In the genomic region with DNA sequence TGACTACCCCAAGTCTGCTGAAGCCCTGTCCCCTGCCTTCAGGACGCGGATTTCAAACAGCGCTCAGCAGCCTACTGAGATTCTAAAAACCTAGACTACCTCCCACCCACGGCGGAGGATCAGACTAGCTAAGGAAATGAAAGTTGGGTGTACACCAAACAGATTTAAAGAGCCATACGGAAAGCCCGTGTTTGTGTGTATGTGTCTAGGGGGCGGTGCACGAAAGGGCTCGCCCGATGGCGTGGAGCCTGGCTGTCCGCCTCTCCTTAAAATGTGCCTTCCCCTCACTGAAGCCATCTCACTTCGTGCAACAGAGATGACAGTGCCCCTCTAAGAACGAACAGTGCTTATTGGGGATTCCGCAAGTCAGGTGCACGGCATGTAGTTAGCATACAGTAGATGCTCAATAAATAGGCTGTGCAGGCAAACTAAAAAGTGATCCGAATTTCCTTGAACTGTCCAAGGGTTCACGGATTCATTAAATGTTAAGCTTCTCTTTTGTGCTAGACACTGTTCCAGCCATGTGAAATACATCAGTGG, we compare ENCODE assay signal across 8 cellular contexts. TPM values are rescaled to one million over a fixed set of nuclear protein-coding genes. Genes with fewer than 3 reads are reported as not detected.
DNase-seq lines count a peak whose midpoint lies in the region; ATAC-seq and TF ChIP-seq lines count a peak whose summit lies in the region.

No MANE protein-coding gene starts in this region.

- H3K4me3 ChIP-seq in dorsolateral prefrontal cortex: peak overlapping the region; percentile 54 to 100 (median 84)

- TF ChIP-seq CTCF in GM13976 (IDR thresholded peaks at IDR 0.05; ENCODE audit: borderline replicate concordance, control extremely low read depth, extremely low read depth, insufficient read depth, missing control alignments): no peak
- TF ChIP-seq CTCF in RWPE1 (conservative IDR thresholded peaks at IDR 0.05; ENCODE audit: low read depth): no peak
- no peak for TF ChIP-seq CTCF in dorsolateral prefrontal cortex (IDR thresholded peaks at IDR 0.05 in 54 of 56, conservative IDR thresholded peaks at IDR 0.05 in 2 of 56; ENCODE audit: low read depth in 1 of 56, partially characterized antibody in 56 of 56)

- CTCF ChIA-PET in RWPE1 (lab: Yijun Ruan, JAX): interaction anchor here (0.7 to 0.8 kb wide), 2 partner anchors 8 to 26 kb away, joined by 3 to 4 read pairs; no protein-coding TSS in a partner anchor

- H3K27ac Mint-ChIP-seq in naive thymus-derived CD8-positive, alpha-beta T cell: peak overlapping the region; percentile 99 to 100 (median 99)

- no peaks in the 10 kb centered on the region for H3K9me3 Mint-ChIP-seq in naive thymus-derived CD8-positive, alpha-beta T cell

- peak overlapping the region; percentile 91 to 100 (median 100) for H3K4me3 Mint-ChIP-seq in naive thymus-derived CD8-positive, alpha-beta T cell

- H3K4me1 Mint-ChIP-seq in naive thymus-derived CD8-positive, alpha-beta T cell: peaks cover 34 to 78% (median 73%) of the 10 kb centered on the region in 4 donors

- ATAC-seq in naive thymus-derived CD8-positive, alpha-beta T cell: no peak
- no peak for ATAC-seq in GM21381 (IDR thresholded peaks at IDR 0.05; ENCODE audit: unreplicated experiment)

- DNase-seq in GM13976 (ENCODE audit: low spot score): peak; percentile 66
- DNase-seq in RWPE1 (ENCODE audit: low spot score): no peak
- DNase-seq in dorsolateral prefrontal cortex: no peak
- peak in 4 of 10 donors; percentile 19 to 39 (median 30) for DNase-seq in naive thymus-derived CD8-positive, alpha-beta T cell
- DNase-seq in NCI-H524 (lab: John Stamatoyannopoulos, UW): no peak
- DNase-seq in NCI-H748 treated with DMSO at 0.1 percent for 48 hours (lab: John Stamatoyannopoulos, UW): no peak
- DNase-seq in NCI-H187 treated with DMSO at 0.1 percent for 48 hours (lab: John Stamatoyannopoulos, UW): no peak

- H3K36me3 Mint-ChIP-seq in naive thymus-derived CD8-positive, alpha-beta T cell: peaks cover 7 to 43% (median 12%) of the 10 kb centered on the region in 3 donors

- no peaks in the 10 kb centered on the region for H3K27me3 Mint-ChIP-seq in naive thymus-derived CD8-positive, alpha-beta T cell

- in situ Hi-C loops in GM13976 (cut with MboI; ENCODE audit: low sequenced_read_pairs, unreplicated experiment): no loop called here

- POLR2A ChIA-PET in RWPE1 (lab: Yijun Ruan, JAX; ENCODE audit: low non-redundant PET): interaction anchor here (1.8 kb wide), 1 partner anchor 22 kb away, joined by 4 read pairs; the partner anchor contains the start of gene CNOT3
- POLR2A ChIA-PET in naive thymus-derived CD8-positive, alpha-beta T cell (lab: Charles Lee): interaction anchor here (0.7 to 7.6 kb wide), 19 partner anchors 8 to 290 kb away, joined by 3 to 129 read pairs (median 6); partner anchors contain the start of genes CNOT3, LENG8, MBOAT7 and NDUFA3

- intact Hi-C loops in dorsolateral prefrontal cortex (cut with DNase I): loop anchor here in 1 of 2 donors (1.0 to 2.0 kb wide), 2 partner anchors 20 to 44 kb away; partner anchors contain the start of genes PRPF31 and TFPT

- H3K27ac ChIP-seq in RWPE1: peak overlapping the region; percentile 97
- H3K27ac ChIP-seq in dorsolateral prefrontal cortex: peak overlapping the region; percentile 88 to 100 (median 98)

- no peaks in the 10 kb centered on the region for H3K27me3 ChIP-seq in dorsolateral prefrontal cortex

RNA-seq across cellular contexts. Expression of gene LENG1, which starts 0.6 kb away (rescaled TPM):
- total RNA-seq in dorsolateral prefrontal cortex: 1 to 10 TPM; 4.0 to 8.9 (median 6.2) TPM
- 10 to 100 TPM; 18.5 to 20.5 TPM for total RNA-seq in naive thymus-derived CD8-positive, alpha-beta T cell
- polyA plus RNA-seq in naive thymus-derived CD8-positive, alpha-beta T cell: 10 to 100 TPM in 1 of 3 donors, 1 to 10 TPM in 2; 7.7 to 13.9 (median 9.3) TPM

RNA-seq across cellular contexts. Expression of gene TMC4, which starts 14.1 kb away (rescaled TPM):
- 1 to 10 TPM in 94 of 120 experiments, under 1 TPM in 21, not detected in 5; 0.40 to 8.8 (median 1.9) TPM for total RNA-seq in dorsolateral prefrontal cortex
- total RNA-seq in naive thymus-derived CD8-positive, alpha-beta T cell: not detected
- polyA plus RNA-seq in naive thymus-derived CD8-positive, alpha-beta T cell: under 1 TPM in 1 of 3 donors, not detected in 2; 0.13 TPM

RNA-seq across cellular contexts. Expression of gene CNOT3, which starts 21.3 kb away (rescaled TPM):
- 10 to 100 TPM; 29.1 to 60.7 (median 39.7) TPM for total RNA-seq in dorsolateral prefrontal cortex
- 10 to 100 TPM; 65.0 to 71.4 TPM for total RNA-seq in naive thymus-derived CD8-positive, alpha-beta T cell
- 10 to 100 TPM in 1 of 3 donors, 1 to 10 TPM in 2; 6.6 to 14.5 (median 7.9) TPM for polyA plus RNA-seq in naive thymus-derived CD8-positive, alpha-beta T cell

RNA-seq across cellular contexts. Expression of gene MBOAT7, which starts 30.5 kb away (rescaled TPM):
- 100 to 1,000 TPM in 119 of 120 experiments, 10 to 100 TPM in 1; 70.2 to 312 (median 183) TPM for total RNA-seq in dorsolateral prefrontal cortex
- total RNA-seq in naive thymus-derived CD8-positive, alpha-beta T cell: 10 to 100 TPM; 35.9 to 36.1 TPM
- 10 to 100 TPM; 11.9 to 17.9 (median 14.8) TPM for polyA plus RNA-seq in naive thymus-derived CD8-positive, alpha-beta T cell

RNA-seq across cellular contexts. Expression of gene TSEN34, which starts 32.2 kb away (rescaled TPM):
- 10 to 100 TPM; 12.2 to 25.3 (median 17.5) TPM for total RNA-seq in dorsolateral prefrontal cortex
- 10 to 100 TPM; 25.2 to 25.6 TPM for total RNA-seq in naive thymus-derived CD8-positive, alpha-beta T cell
- 10 to 100 TPM; 23.4 to 38.7 (median 33.3) TPM for polyA plus RNA-seq in naive thymus-derived CD8-positive, alpha-beta T cell
